ENCODE assay signal across 8 cellular contexts in the genomic region with DNA sequence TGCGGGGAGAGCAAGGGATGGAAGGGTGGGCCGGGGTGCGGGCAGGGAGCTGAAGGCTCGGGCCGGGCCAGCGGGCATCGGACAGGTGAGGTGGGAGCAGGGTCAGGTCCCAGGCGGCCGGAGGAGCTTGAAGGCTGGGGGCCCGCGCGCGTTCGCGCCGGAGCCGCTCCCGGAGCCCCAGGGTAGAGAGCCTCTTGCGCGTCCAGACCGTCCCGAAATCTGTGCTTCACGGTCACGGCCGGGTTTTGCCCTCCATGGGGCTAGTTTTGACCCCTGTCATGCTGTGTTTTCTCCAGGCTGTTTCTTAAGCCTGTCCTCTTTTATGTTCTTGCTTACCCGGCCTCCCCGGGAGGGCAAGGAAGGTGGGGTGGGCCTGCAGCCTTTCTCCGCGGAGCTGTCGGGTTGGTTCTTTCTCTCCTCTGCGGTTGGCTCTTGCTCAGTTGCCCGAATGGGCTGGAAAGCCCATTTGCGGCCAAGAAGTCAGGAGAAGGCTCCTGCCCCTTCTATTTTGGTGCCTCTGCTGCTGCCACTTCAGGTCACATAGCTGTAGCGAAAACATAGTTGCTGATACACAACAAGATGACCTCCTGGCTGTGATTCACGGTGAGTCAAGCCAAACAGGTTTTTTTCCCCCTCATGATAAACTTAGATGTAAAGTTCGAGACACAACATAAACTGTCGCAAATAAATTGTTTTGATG. TPM values are rescaled to one million over a fixed set of nuclear protein-coding genes. Genes with fewer than 3 reads are reported as not detected.
DNase-seq lines count a peak whose midpoint lies in the region; ATAC-seq and TF ChIP-seq lines count a peak whose summit lies in the region.

No MANE protein-coding gene starts in this region.

- H3K9me2 ChIP-seq in HCT116 (ENCODE audit: insufficient read depth), result no peaks in the 10 kb centered on the region

- no peaks in the 10 kb centered on the region for H3K36me3 ChIP-seq in HCT116 (ENCODE audit: control insufficient read depth in 1 of 2, insufficient read depth in 2 of 2, low read length in 2 of 2)

- no peak overlapping the region for H2AFZ ChIP-seq in HCT116 (ENCODE audit: low read depth, low read length, poor library complexity, severe bottlenecking)

- peak overlapping the region; percentile 95 for H3K4me3 Mint-ChIP-seq in activated naive CD4-positive, alpha-beta T cell treated with anti-CD3 and anti-CD28 coated beads for 36 hours

- peak overlapping the region; percentile 64 for H3K27ac ChIP-seq in HCT116 (ENCODE audit: low read depth, low read length)

- BruUV-seq in HCT116 (replicated peaks; lab: Mats Ljungman, UMichigan), result no TSS peak

- peak overlapping the region; percentile 78 for H3K27ac Mint-ChIP-seq in activated naive CD4-positive, alpha-beta T cell treated with anti-CD3 and anti-CD28 coated beads for 36 hours

- no peaks in the 10 kb centered on the region for H3K9me3 Mint-ChIP-seq in activated naive CD4-positive, alpha-beta T cell treated with anti-CD3 and anti-CD28 coated beads for 36 hours

- H3K36me3 Mint-ChIP-seq in activated naive CD4-positive, alpha-beta T cell treated with anti-CD3 and anti-CD28 coated beads for 36 hours (ENCODE audit: low read depth), result peaks cover 4% of the 10 kb centered on the region

- H3K4me3 ChIP-seq in HCT116 (replicated peaks in 1 of 2; ENCODE audit: low read depth in 1 of 2, low read length in 2 of 2), result peak overlapping the region; percentile 77 to 90

- TF ChIP-seq RAD21 in HCT116 (IDR thresholded peaks at IDR 0.05; ENCODE audit: low read depth), result no peak

- POLR2A ChIA-PET in HCT116 (lab: Charles Lee), result interaction anchor here (1.0 to 2.1 kb wide), 3 partner anchors 9 to 67 kb away, joined by 3 to 12 read pairs (median 3); partner anchors contain the start of gene CISD1

- CTCF ChIA-PET in HCT116 (lab: Charles Lee), result interaction anchor here (1.3 kb wide), 1 partner anchor 36 kb away, joined by 3 read pairs; no protein-coding TSS in a partner anchor
- CTCF ChIA-PET in activated naive CD4-positive, alpha-beta T cell treated with anti-CD3 and anti-CD28 coated beads for 36 hours (lab: Charles Lee), result interaction anchor here (1.1 to 2.1 kb wide), 2 partner anchors 31 to 50 kb away, joined by 3 to 15 read pairs; partner anchors contain the start of gene TFAM

- no peaks in the 10 kb centered on the region for H4K20me1 ChIP-seq in HCT116 (ENCODE audit: insufficient read depth)

- peaks cover 0 to 18% of the 10 kb centered on the region in 2 experiments; a peak in 2 of 4 replicates for H3K4me1 ChIP-seq in HCT116 (ENCODE audit: control insufficient read depth in 1 of 2, insufficient read depth in 2 of 2, low read length in 2 of 2)

- RAD21 ChIA-PET in HCT116 (lab: Charles Lee; ENCODE audit: low non-redundant PET in 1 of 2, low total read pairs in 2 of 2, uncharacterized antibody in 2 of 2, unreplicated experiment in 2 of 2), result no interaction called here

- no peak for TF ChIP-seq CTCF in HCT116 (IDR thresholded peaks at IDR 0.05 in 2 of 3, conservative IDR thresholded peaks at IDR 0.05 in 1 of 3; ENCODE audit: borderline replicate concordance in 1 of 3, insufficient read depth in 1 of 3, low read depth in 2 of 3, low read length in 2 of 3)

- no peaks in the 10 kb centered on the region for H3K27me3 Mint-ChIP-seq in activated naive CD4-positive, alpha-beta T cell treated with anti-CD3 and anti-CD28 coated beads for 36 hours (ENCODE audit: low read depth)

- TF ChIP-seq POLR2A in HCT116 (IDR thresholded peaks at IDR 0.05; ENCODE audit: borderline replicate concordance, extremely low read depth, insufficient read depth, insufficient read length), result no peak

- peak; percentile 59 for ATAC-seq in HCT116

- peaks cover 35% of the 10 kb centered on the region for H3K4me1 Mint-ChIP-seq in activated naive CD4-positive, alpha-beta T cell treated with anti-CD3 and anti-CD28 coated beads for 36 hours (ENCODE audit: low read depth)

- H3K9ac ChIP-seq in HCT116 (ENCODE audit: low read length), result peak overlapping the region; percentile 82

- H3K79me2 ChIP-seq in HCT116 (ENCODE audit: insufficient read depth, low read length), result peaks cover 44% of the 10 kb centered on the region

- H3K4me2 ChIP-seq in HCT116 (ENCODE audit: low read length), result peak overlapping the region; percentile 85

- H3K27me3 ChIP-seq in HCT116 (ENCODE audit: insufficient read depth, low read length), result no peaks in the 10 kb centered on the region

- peak; percentile 23 for DNase-seq in NCI-H1105 treated with DMSO at 0.1 percent for 48 hours (lab: John Stamatoyannopoulos, UW)
- DNase-seq in NCI-H1105 (lab: John Stamatoyannopoulos, UW), result no peak
- DNase-seq in HCT116 (ENCODE audit: low read depth, low spot score), result peak; percentile 27
- DNase-seq in LHCN-M2 (ENCODE audit: low read depth), result peak; percentile 56
- DNase-seq in activated naive CD4-positive, alpha-beta T cell treated with anti-CD3 and anti-CD28 coated beads for 36 hours, result peak; percentile 24
- DNase-seq in head of caudate nucleus, result peak in 38 of 42 donors; percentile 8 to 57 (median 30)
- peak; percentile 13 for DNase-seq in occipital lobe (lab: John Stamatoyannopoulos, UW)
- DNase-seq in NCI-H446 treated with DMSO at 0.1 percent for 48 hours (lab: John Stamatoyannopoulos, UW), result no peak

- H3K9me3 ChIP-seq in HCT116 (ENCODE audit: control insufficient read depth in 1 of 2, insufficient read depth in 1 of 2, low read depth in 1 of 2, low read length in 2 of 2), result no peaks in the 10 kb centered on the region

- intact Hi-C loops in HCT116 (cut with micrococcal nuclease) (loop anchor here (2.0 to 5.0 kb wide), 2 partner anchors 52 to 67 kb away; partner anchors contain the start of genes CISD1 and TFAM), head of caudate nucleus (cut with DNase I) (loop anchor here (10.0 kb wide), 1 partner anchor 49 kb away; the partner anchor contains the start of gene TFAM)
- intact Hi-C loops in activated naive CD4-positive, alpha-beta T cell treated with anti-CD3 and anti-CD28 coated beads for 36 hours (cut with micrococcal nuclease), result loop anchor here (1.0 to 2.0 kb wide), 4 partner anchors 21 to 98 kb away; no protein-coding TSS in a partner anchor

TF ChIP-seq in HCT116, 20 proteins besides CTCF, POLR2A, EP300 and RAD21:
- TF ChIP-seq FOSL1 (IDR thresholded peaks at IDR 0.05; ENCODE audit: low read depth) (peak; percentile 71), SP1 (IDR thresholded peaks at IDR 0.05; ENCODE audit: low read depth) (no peak), EZH2phosphoT487 (IDR thresholded peaks at IDR 0.05; ENCODE audit: borderline replicate concordance) (no peak), ZFX (IDR thresholded peaks at IDR 0.05) (peak; percentile 31), CBX3 (IDR thresholded peaks at IDR 0.05; ENCODE audit: low read depth) (no peak), ZNF274 (IDR thresholded peaks at IDR 0.05; ENCODE audit: low read depth, low read length) (no peak), SIN3A (IDR thresholded peaks at IDR 0.05; ENCODE audit: low read depth) (0 out of 2 replicates have a peak, but pooled peaks have one; percentile 39), MAX (IDR thresholded peaks at IDR 0.05) (no peak), POLR2AphosphoS5 (IDR thresholded peaks at IDR 0.05; ENCODE audit: low read depth, low read length) (no peak), JUND (IDR thresholded peaks at IDR 0.05) (peak; percentile 29; the same call in 1 of the 2 replicates), SRF (IDR thresholded peaks at IDR 0.05; ENCODE audit: low read depth) (no peak)

RNA-seq across cellular contexts. Expression of gene UBE2D1, which starts 0.7 kb away (rescaled TPM):
- total RNA-seq in HCT116 (2021; ENCODE audit: unreplicated experiment), result 15.5 TPM
- polyA plus RNA-seq in HCT116 (2012), result 3.6 and 4.4 TPM in 2 replicates
- total RNA-seq in LHCN-M2 (2014; rRNA removed), result 17.1 and 18.5 TPM in 2 replicates
- 6.0 TPM for polyA plus RNA-seq in LHCN-M2 (2012)
- total RNA-seq in activated naive CD4-positive, alpha-beta T cell treated with anti-CD3 and anti-CD28 coated beads for 36 hours, result 1 to 10 TPM; 8.7 to 9.3 TPM
- total RNA-seq in occipital lobe, result 60.4 TPM

RNA-seq across cellular contexts. Expression of gene TFAM, which starts 49.8 kb away (rescaled TPM):
- total RNA-seq in HCT116 (2021; ENCODE audit: unreplicated experiment) (57.6 TPM), LHCN-M2 (2014; rRNA removed) (29.9 and 44.9 TPM in 2 replicates), occipital lobe (53.0 TPM)
- polyA plus RNA-seq in HCT116 (2012), result 13.2 and 16.6 TPM in 2 replicates
- polyA plus RNA-seq in LHCN-M2 (2012), result 13.6 TPM
- 10 to 100 TPM; 87.7 to 91.8 TPM for total RNA-seq in activated naive CD4-positive, alpha-beta T cell treated with anti-CD3 and anti-CD28 coated beads for 36 hours

Comparison
In these comparisons a context has a peak if more than half of its experiments do, and no peak if none do; other contexts are left out.
1. DNase-seq: peak in NCI-H1105 treated with DMSO at 0.1 percent for 48 hours (single experiment), HCT116 (single experiment), LHCN-M2 (single experiment), activated naive CD4-positive, alpha-beta T cell treated with anti-CD3 and anti-CD28 coated beads for 36 hours (single experiment), head of caudate nucleus (38 of 42) and occipital lobe (single experiment); none in NCI-H1105 (single experiment) and NCI-H446 treated with DMSO at 0.1 percent for 48 hours (single experiment).